In the genomic region with DNA sequence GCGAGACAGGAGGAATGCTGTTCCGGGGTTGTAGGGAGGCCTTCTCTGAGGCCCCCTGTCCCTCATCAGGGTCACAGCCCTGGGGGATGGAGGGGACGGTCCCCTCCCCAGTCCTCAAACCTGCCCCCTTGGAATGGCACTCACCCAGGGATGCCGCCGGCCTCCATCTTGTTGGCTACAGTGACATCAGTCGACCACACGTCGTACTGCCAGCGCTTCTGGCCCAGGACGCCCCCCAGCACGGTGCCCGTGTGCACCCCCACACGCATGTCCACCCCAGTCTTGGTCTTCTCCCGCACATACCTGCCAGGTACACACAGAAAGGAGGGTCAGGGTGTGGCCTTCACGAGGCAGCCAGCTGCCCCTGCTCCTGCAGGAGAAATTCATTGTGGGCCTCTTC, we compare ENCODE assay signal across 27 cellular contexts.
"Had no signal": no experiment of that assay in that cellular context is flagged by ENCODE, and none has a peak within 500 bp of the region (broad histone marks: within the 10 kb centered on the region; RNA-seq: fewer than 3 reads in every experiment).

No MANE protein-coding gene starts in this region.

- H3K4me1 ChIP-seq: esophagus squamous epithelium, gastroesophageal sphincter had no signal

- ATAC-seq: activated T-cell treated with anti-CD3 and anti-CD28 coated beads, Interleukin-2, amount 50 U/mL, for 4 hours; activated T-helper 17 cell treated with anti-CD3 and anti-CD28 coated beads, Interleukin-2, amount 50 U/mL, for 72 hours; effector memory CD8-positive, alpha-beta T cell; gastroesophageal sphincter; T-helper 17 cell had no signal

- H3K9me3 ChIP-seq: esophagus squamous epithelium, gastroesophageal sphincter had no signal

- DNase-seq: activated CD4-positive, alpha-beta memory T cell treated with anti-CD3 and anti-CD28 coated beads, Interleukin-2, amount 10 ng/mL, durations not matched to agents 7 days and 5 days; activated CD4-positive, alpha-beta T cell treated with anti-CD3 and anti-CD28 coated beads for 1 hour; activated CD4-positive, alpha-beta T cell treated with anti-CD3 and anti-CD28 coated beads for 4 hours; activated CD4-positive, alpha-beta T cell treated with anti-CD3 and anti-CD28 coated beads, Interleukin-2, amount 10 ng/mL, durations not matched to agents 7 days and 5 days; activated CD4-positive, alpha-beta T cell treated with anti-CD3 and anti-CD28 coated beads, Interleukin-2, amount 50 U/mL, for 4 hours; activated effector memory CD4-positive, alpha-beta T cell treated with Interleukin-2 at 50 U/mL for 16 hours; activated gamma-delta T cell treated with Interleukin-2 at 50 U/mL for 16 hours; activated naive CD4-positive, alpha-beta T cell treated with anti-CD3 and anti-CD28 coated beads, Interleukin-2, amount 50 U/mL, for 16 hours; activated naive CD4-positive, alpha-beta T cell treated with Interleukin-2 at 50 U/mL for 16 hours; activated T-cell treated with anti-CD3 and anti-CD28 coated beads, Interleukin-2, amount 50 U/mL, for 4 hours; amniotic stem cell; anterior cingulate cortex; brain microvascular endothelial cell; dorsolateral prefrontal cortex; effector memory CD8-positive, alpha-beta T cell; esophagus squamous epithelium; foreskin melanocyte; T-helper 1 cell; T-helper 17 cell had no signal

- H3K9me3 Mint-ChIP-seq: activated CD4-positive, alpha-beta memory T cell treated with anti-CD3 and anti-CD28 coated beads, Interleukin-2, amount 10 ng/mL, durations not matched to agents 7 days and 5 days; activated CD4-positive, alpha-beta T cell treated with anti-CD3 and anti-CD28 coated beads, Interleukin-2, amount 10 ng/mL, durations not matched to agents 7 days and 5 days; activated T-cell treated with anti-CD3 and anti-CD28 coated beads, Interleukin-2, amount 50 U/mL, for 4 hours; activated T-helper 17 cell treated with anti-CD3 and anti-CD28 coated beads, Interleukin-2, amount 50 U/mL, for 72 hours; central memory CD8-positive, alpha-beta T cell; dendritic cell treated with granulocyte-macrophage colony-stimulating factor and Interleukin-4, amounts not matched to agents 40 ng/mL and 50 ng/mL, for 4 days; effector memory CD8-positive, alpha-beta T cell had no signal

- H3K4me3 ChIP-seq: coronary artery, dorsolateral prefrontal cortex, esophagus squamous epithelium, gastroesophageal sphincter had no signal

- H3K4me3 Mint-ChIP-seq: activated CD4-positive, alpha-beta memory T cell treated with anti-CD3 and anti-CD28 coated beads, Interleukin-2, amount 10 ng/mL, durations not matched to agents 7 days and 5 days; activated CD4-positive, alpha-beta T cell treated with anti-CD3 and anti-CD28 coated beads, Interleukin-2, amount 10 ng/mL, durations not matched to agents 7 days and 5 days; activated naive CD8-positive, alpha-beta T cell; activated T-cell treated with anti-CD3 and anti-CD28 coated beads, Interleukin-2, amount 50 U/mL, for 4 hours; activated T-helper 17 cell treated with anti-CD3 and anti-CD28 coated beads, Interleukin-2, amount 50 U/mL, for 72 hours; central memory CD8-positive, alpha-beta T cell; dendritic cell treated with granulocyte-macrophage colony-stimulating factor and Interleukin-4, amounts not matched to agents 40 ng/mL and 50 ng/mL, for 4 days; effector memory CD8-positive, alpha-beta T cell; T-helper 17 cell; WTC11 had no signal

- H3K27ac Mint-ChIP-seq: activated CD4-positive, alpha-beta memory T cell treated with anti-CD3 and anti-CD28 coated beads, Interleukin-2, amount 10 ng/mL, durations not matched to agents 7 days and 5 days; activated CD4-positive, alpha-beta T cell treated with anti-CD3 and anti-CD28 coated beads, Interleukin-2, amount 10 ng/mL, durations not matched to agents 7 days and 5 days; activated naive CD8-positive, alpha-beta T cell; activated T-helper 17 cell treated with anti-CD3 and anti-CD28 coated beads, Interleukin-2, amount 50 U/mL, for 72 hours; dendritic cell treated with granulocyte-macrophage colony-stimulating factor and Interleukin-4, amounts not matched to agents 40 ng/mL and 50 ng/mL, for 4 days; effector memory CD8-positive, alpha-beta T cell; T-helper 17 cell; WTC11 had no signal

- H3K4me1 Mint-ChIP-seq: activated CD4-positive, alpha-beta memory T cell treated with anti-CD3 and anti-CD28 coated beads, Interleukin-2, amount 10 ng/mL, durations not matched to agents 7 days and 5 days; activated CD4-positive, alpha-beta T cell treated with anti-CD3 and anti-CD28 coated beads, Interleukin-2, amount 10 ng/mL, durations not matched to agents 7 days and 5 days; central memory CD8-positive, alpha-beta T cell had no signal

- H3K36me3 ChIP-seq: brain microvascular endothelial cell had no signal

- H3K27me3 Mint-ChIP-seq: activated CD4-positive, alpha-beta memory T cell treated with anti-CD3 and anti-CD28 coated beads, Interleukin-2, amount 10 ng/mL, durations not matched to agents 7 days and 5 days; activated CD4-positive, alpha-beta T cell treated with anti-CD3 and anti-CD28 coated beads, Interleukin-2, amount 10 ng/mL, durations not matched to agents 7 days and 5 days; activated naive CD8-positive, alpha-beta T cell; activated T-helper 17 cell treated with anti-CD3 and anti-CD28 coated beads, Interleukin-2, amount 50 U/mL, for 72 hours; central memory CD8-positive, alpha-beta T cell; dendritic cell treated with granulocyte-macrophage colony-stimulating factor and Interleukin-4, amounts not matched to agents 40 ng/mL and 50 ng/mL, for 4 days; effector memory CD8-positive, alpha-beta T cell; T-helper 17 cell had no signal

- H3K27ac ChIP-seq: brain microvascular endothelial cell, coronary artery, epithelial cell of prostate, esophagus squamous epithelium, gastroesophageal sphincter had no signal

- H3K27me3 ChIP-seq: brain microvascular endothelial cell, dorsolateral prefrontal cortex, esophagus squamous epithelium, gastroesophageal sphincter had no signal
